In the genomic region with DNA sequence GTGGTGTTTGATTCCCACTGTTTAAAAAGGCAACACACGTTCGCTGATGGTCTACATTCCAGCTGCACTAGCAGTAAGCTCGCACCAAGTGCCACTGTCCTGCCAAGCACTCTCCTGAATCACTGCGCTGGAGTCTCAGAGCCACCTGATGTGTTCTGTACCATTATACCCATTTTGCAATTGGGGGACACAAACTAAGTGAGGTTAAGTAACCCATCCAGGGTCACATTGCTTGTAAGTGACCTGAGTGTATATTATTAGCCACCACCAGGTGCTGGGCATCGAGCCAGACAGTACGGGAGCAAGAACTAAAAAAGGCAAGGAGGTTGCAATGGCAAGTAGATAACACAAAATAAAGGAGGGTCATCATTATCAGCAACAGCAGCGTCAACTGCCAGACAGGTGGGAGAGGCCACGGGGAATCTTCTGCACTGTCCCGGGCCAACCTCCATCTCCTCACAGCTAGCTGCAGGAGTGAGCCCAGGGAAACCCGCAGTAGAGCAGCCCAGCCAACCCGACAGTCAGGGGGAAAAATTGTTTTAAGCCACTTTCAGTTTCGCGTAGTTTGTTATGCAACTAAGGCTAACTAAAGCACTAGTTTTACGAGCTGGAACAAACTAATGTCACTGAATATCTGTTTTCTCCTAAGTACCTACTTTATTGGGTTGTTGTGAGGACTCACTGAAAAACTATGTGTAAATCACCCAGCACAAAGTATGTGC, we compare ENCODE assay signal across 10 cellular contexts. TPM values are rescaled to one million over a fixed set of nuclear protein-coding genes. Genes with fewer than 3 reads are reported as not detected.
A peak's percentile ranks its signal among the peaks of the same experiment; 100 is the strongest.
DNase-seq lines count a peak whose midpoint lies in the region; ATAC-seq and TF ChIP-seq lines count a peak whose summit lies in the region.
"Had no signal": no experiment of that assay in that cellular context is flagged by ENCODE, and none has a peak within 500 bp of the region (broad histone marks: within the 10 kb centered on the region; RNA-seq: fewer than 3 reads in every experiment).

No MANE protein-coding gene starts in this region.

- intact Hi-C loops in right lobe of liver (cut with DNase I) = no loop called here

- peak overlapping the region in 1 of 3 donors; percentile 6 for H3K27ac ChIP-seq in right lobe of liver
- H3K27ac ChIP-seq in urinary bladder (ENCODE audit: low read depth) = no peak overlapping the region

- ATAC-seq in right lobe of liver = peak; percentile 62 to 77 (median 76)
- no peak for ATAC-seq in HG03378 (IDR thresholded peaks at IDR 0.05; ENCODE audit: unreplicated experiment)

- 12% methylated on average over 14 of the region's 14 CpGs for WGBS in right lobe of liver (ENCODE audit: insufficient coverage, low coverage, low lambda C conversion rate, missing lambda C conversion rate)
- 24% methylated on average over 14 of the region's 14 CpGs for WGBS in urinary bladder

- H3K9me3 ChIP-seq in right lobe of liver = no peaks in the 10 kb centered on the region

- no peaks in the 10 kb centered on the region for H3K36me3 ChIP-seq in right lobe of liver
- H3K36me3 ChIP-seq in urinary bladder (ENCODE audit: insufficient read depth) = no peaks in the 10 kb centered on the region

- no peak for TF ChIP-seq POLR2A in right lobe of liver (IDR thresholded peaks at IDR 0.05)

- DNase-seq in SKM-1 treated with dmso at 0.1 percent for 144 hours (lab: John Stamatoyannopoulos, UW; ENCODE audit: unreplicated experiment) = peak; percentile 12
- no peak for DNase-seq in SKM-1 (lab: John Stamatoyannopoulos, UW; ENCODE audit: unreplicated experiment)
- peak; percentile 52 for DNase-seq in astrocyte of the hippocampus (ENCODE audit: low read depth, low spot score)
- DNase-seq in right lobe of liver = peak in 2 of 3 donors; percentile 45 to 48
- DNase-seq in activated CD8-positive, alpha-beta memory T cell treated with anti-CD3 and anti-CD28 coated beads, Interleukin-2, amount 50 U/mL, for 48 hours = no peak
- DNase-seq in activated CD4-positive, CD25-positive, alpha-beta regulatory T cell treated with anti-CD3 and anti-CD28 coated beads, Interleukin-2, amount 50 U/mL, for 72 hours = no peak

- H3K4me1 ChIP-seq in right lobe of liver (peaks cover 0 to 6% (median 0%) of the 10 kb centered on the region in 4 donors), urinary bladder (ENCODE audit: insufficient read depth) (no peaks in the 10 kb centered on the region)

- H3K27me3 ChIP-seq in right lobe of liver = no peaks in the 10 kb centered on the region

- peak in 1 of 4 donors; percentile 17 for TF ChIP-seq CTCF in right lobe of liver (IDR thresholded peaks at IDR 0.05)

- peak overlapping the region; percentile 34 to 48 (median 47) for H3K4me3 ChIP-seq in right lobe of liver
- H3K4me3 ChIP-seq in urinary bladder (ENCODE audit: low read depth, low read length) = peak overlapping the region; percentile 6

RNA-seq across cellular contexts. Expression of gene CPVL, which starts 0.7 kb away (rescaled TPM):
- total RNA-seq in right lobe of liver (10 to 100 TPM in 2 of 6 experiments, 1 to 10 TPM in 4; 6.2 to 23.4 (median 8.8) TPM), urinary bladder (14.4 TPM)
- 16.7 TPM for polyA plus RNA-seq in urinary bladder
- total RNA-seq: B cell, pulmonary artery endothelial cell had no signal

RNA-seq across cellular contexts. Expression of gene CHN2, which starts 47.5 kb away (rescaled TPM):
- total RNA-seq in right lobe of liver (10 to 100 TPM; 20.1 to 57.7 (median 31.5) TPM), urinary bladder (14.5 TPM)
- 6.8 TPM for polyA plus RNA-seq in urinary bladder

Comparison
In these comparisons a context has a peak if more than half of its experiments do, and no peak if none do; other contexts are left out.
1. DNase-seq: peak in SKM-1 treated with dmso at 0.1 percent for 144 hours (single experiment), astrocyte of the hippocampus (single experiment) and right lobe of liver (2 of 3); none in SKM-1 (single experiment), activated CD8-positive, alpha-beta memory T cell treated with anti-CD3 and anti-CD28 coated beads, Interleukin-2, amount 50 U/mL, for 48 hours (single experiment) and activated CD4-positive, CD25-positive, alpha-beta regulatory T cell treated with anti-CD3 and anti-CD28 coated beads, Interleukin-2, amount 50 U/mL, for 72 hours (single experiment).